Comparison of ENCODE assay signal across 16 cellular contexts in genomic region chr11:75033916-75034315, GRCh38. TPM values are rescaled to one million over a fixed set of nuclear protein-coding genes. Genes with fewer than 3 reads are reported as not detected.
DNase-seq lines count a peak whose midpoint lies in the region; ATAC-seq and TF ChIP-seq lines count a peak whose summit lies in the region.
"Had no signal": no experiment of that assay in that cellular context is flagged by ENCODE, and none has a peak within 500 bp of the region (broad histone marks: within the 10 kb centered on the region; RNA-seq: fewer than 3 reads in every experiment).

No MANE protein-coding gene starts in this region.

- H3K79me1 ChIP-seq in trophoblast cell (ENCODE audit: low read length), result peaks cover 14% of the 10 kb centered on the region

- ATAC-seq in HG03469 (IDR thresholded peaks at IDR 0.05; ENCODE audit: unreplicated experiment), result no peak
- ATAC-seq: CD8-positive, alpha-beta T cell; GM12878; GM23338; HCT116 had no signal

- WGBS in trophoblast cell (ENCODE audit: extremely low coverage, insufficient coverage, insufficient read length), result no CpG with 5 or more reads among the region's 3 CpGs

- no peaks in the 10 kb centered on the region for H3K36me3 ChIP-seq in trophoblast cell (ENCODE audit: control insufficient read depth in 1 of 2, insufficient read depth in 2 of 2, low read length in 2 of 2)
- H3K36me3 ChIP-seq: BLaER1 had no signal

- H4K8ac ChIP-seq in trophoblast cell (ENCODE audit: low read depth, low read length), result no peak overlapping the region

- H3K9me3 ChIP-seq in trophoblast cell (ENCODE audit: insufficient read depth, low read depth, low read length), result no peaks in the 10 kb centered on the region
- H3K9me3 ChIP-seq: BLaER1, Caco-2 had no signal

- H3K4me3 ChIP-seq in trophoblast cell (ENCODE audit: low read depth, low read length), result no peak overlapping the region
- H3K4me3 ChIP-seq: BLaER1, GM12878, GM23338 had no signal

- H3K4me2 ChIP-seq in trophoblast cell (ENCODE audit: low read length), result no peak overlapping the region
- H3K4me2 ChIP-seq: GM23338 had no signal

- no peak overlapping the region for H2AFZ ChIP-seq in trophoblast cell (ENCODE audit: insufficient read depth, low read length, poor library complexity)
- H2AFZ ChIP-seq: GM23338 had no signal

- no peak overlapping the region for H2AK5ac ChIP-seq in trophoblast cell (ENCODE audit: low read length)

- peak; percentile 29 for DNase-seq in ecto neural progenitor cell (ENCODE audit: low spot score)
- DNase-seq in iPS-NIHi7 (ENCODE audit: extremely low spot score), result peak; percentile 0
- DNase-seq in trophoblast cell, result no peak
- DNase-seq in NOMO-1 (lab: John Stamatoyannopoulos, UW; ENCODE audit: unreplicated experiment in 2 of 2), result no peak
- DNase-seq in GM10266 (ENCODE audit: extremely low spot score), result no peak
- DNase-seq: Caco-2; CD4-positive, CD25-positive, alpha-beta regulatory T cell; CD8-positive, alpha-beta T cell; DMS153; DND-41 had no signal

- no peak overlapping the region for H2BK120ac ChIP-seq in trophoblast cell (ENCODE audit: insufficient read depth, low read length, poor library complexity)

- no peaks in the 10 kb centered on the region for H3K27me3 ChIP-seq in trophoblast cell (ENCODE audit: insufficient read depth, low read length)
- H3K27me3 ChIP-seq: BLaER1 had no signal

- H3K4me1 ChIP-seq in trophoblast cell (ENCODE audit: control insufficient read depth in 1 of 2, insufficient read depth in 2 of 2, low read length in 2 of 2), result peaks cover 17% of the 10 kb centered on the region in 2 experiments
- H3K4me1 ChIP-seq: Caco-2 had no signal

- no peak overlapping the region for H3K14ac ChIP-seq in trophoblast cell (ENCODE audit: low read length)

- peak overlapping the region; percentile 20 for H4K91ac ChIP-seq in trophoblast cell (ENCODE audit: low read depth, low read length)

- H3K27ac ChIP-seq in trophoblast cell (ENCODE audit: low read depth, low read length), result no peak overlapping the region
- H3K27ac ChIP-seq: BLaER1, C4-2B had no signal

- no peak overlapping the region for H2BK12ac ChIP-seq in trophoblast cell (ENCODE audit: low read length)

- H3K79me2 ChIP-seq in trophoblast cell (ENCODE audit: control insufficient read depth, insufficient read depth, low read length, poor library complexity), result no peaks in the 10 kb centered on the region

- H2BK5ac ChIP-seq in trophoblast cell (ENCODE audit: low read depth, low read length, poor library complexity), result no peak overlapping the region

- H3K23ac ChIP-seq in trophoblast cell (ENCODE audit: low read length), result no peak overlapping the region

- no peak for TF ChIP-seq CTCF in GM10266 (IDR thresholded peaks at IDR 0.05; ENCODE audit: control insufficient read depth, insufficient read depth, low read depth, missing control alignments)

- H3K18ac ChIP-seq in trophoblast cell (ENCODE audit: low read length), result no peak overlapping the region

- H4K12ac ChIP-seq in trophoblast cell (ENCODE audit: low read depth, low read length), result no peak overlapping the region

- H3K9ac ChIP-seq in trophoblast cell (ENCODE audit: low read length), result no peak overlapping the region
- H3K9ac ChIP-seq: BLaER1 had no signal

- H3K4ac ChIP-seq in trophoblast cell (ENCODE audit: low read depth, low read length), result no peak overlapping the region

RNA-seq across cellular contexts. Expression of gene NEU3, which starts 45.2 kb away (rescaled TPM):
- polyA plus RNA-seq in trophoblast cell (2013), result 6.7 and 7.2 TPM in 2 replicates

Comparison
In these comparisons a context has a peak if more than half of its experiments do, and no peak if none do; other contexts are left out.
1. DNase-seq: peak in ecto neural progenitor cell (single experiment) and iPS-NIHi7 (single experiment); none in trophoblast cell (0 of 2), NOMO-1 (0 of 2) and GM10266 (single experiment).